1 cellular context compared by ENCODE assay signal in genomic region chr3:66904816-66905543, GRCh38.
TF ChIP-seq lines count a peak whose summit lies in the region.

No MANE protein-coding gene starts in this region.

TF ChIP-seq in HepG2, 621 proteins besides CTCF, POLR2A, EP300 and RAD21 (continued from another document):
- TF ChIP-seq UBTF (CRISPR knock-in tag; IDR thresholded peaks at IDR 0.05) (no peak), ZSCAN29 (CRISPR knock-in tag; conservative IDR thresholded peaks at IDR 0.05) (no peak)
